In genomic region chr17:61408151-61409041, GRCh38 we compare ENCODE assay signal across 8 cellular contexts. TPM values are rescaled to one million over a fixed set of nuclear protein-coding genes. Genes with fewer than 3 reads are reported as not detected.
A peak's percentile ranks its signal among the peaks of the same experiment; 100 is the strongest.
DNase-seq lines count a peak whose midpoint lies in the region; ATAC-seq and TF ChIP-seq lines count a peak whose summit lies in the region.

No MANE protein-coding gene starts in this region.

- H3K4me3 ChIP-seq in mucosa of rectum (ENCODE audit: low read length in 2 of 2) = no peak overlapping the region
- peak overlapping the region; percentile 59 to 61 for H3K4me3 ChIP-seq in vagina

- TF ChIP-seq CTCF in vagina (IDR thresholded peaks at IDR 0.05) = no peak

- TF ChIP-seq POLR2A in vagina (IDR thresholded peaks at IDR 0.05) = no peak

- H3K4me1 ChIP-seq in mucosa of rectum (ENCODE audit: control insufficient read depth in 2 of 2, insufficient read depth in 2 of 2, low read length in 2 of 2) (peaks cover 31% of the 10 kb centered on the region in 2 donors), vagina (peaks cover 72% of the 10 kb centered on the region)

- H3K27me3 Mint-ChIP-seq in activated naive CD4-positive, alpha-beta T cell treated with anti-CD3 and anti-CD28 coated beads, Interleukin-2, amount 50 U/mL, for 24 hours = peaks cover 40% of the 10 kb centered on the region
- peaks cover 56% of the 10 kb centered on the region for H3K27me3 Mint-ChIP-seq in central memory CD8-positive, alpha-beta T cell

- H3K9me3 Mint-ChIP-seq in activated naive CD4-positive, alpha-beta T cell treated with anti-CD3 and anti-CD28 coated beads, Interleukin-2, amount 50 U/mL, for 24 hours = no peaks in the 10 kb centered on the region
- H3K9me3 Mint-ChIP-seq in central memory CD8-positive, alpha-beta T cell = no peaks in the 10 kb centered on the region

- H3K27ac Mint-ChIP-seq in activated naive CD4-positive, alpha-beta T cell treated with anti-CD3 and anti-CD28 coated beads, Interleukin-2, amount 50 U/mL, for 24 hours = no peak overlapping the region
- H3K27ac Mint-ChIP-seq in central memory CD8-positive, alpha-beta T cell (ENCODE audit: low read depth) = no peak overlapping the region

- peaks cover 25% of the 10 kb centered on the region for H3K4me1 Mint-ChIP-seq in activated naive CD4-positive, alpha-beta T cell treated with anti-CD3 and anti-CD28 coated beads, Interleukin-2, amount 50 U/mL, for 24 hours
- peaks cover 23% of the 10 kb centered on the region for H3K4me1 Mint-ChIP-seq in central memory CD8-positive, alpha-beta T cell

- no peak overlapping the region for H3K9ac ChIP-seq in mucosa of rectum (ENCODE audit: low read depth in 1 of 2, low read length in 2 of 2)

- H3K36me3 ChIP-seq in mucosa of rectum (ENCODE audit: control insufficient read depth in 2 of 2, insufficient read depth in 2 of 2, low read length in 2 of 2) (no peaks in the 10 kb centered on the region), vagina (no peaks in the 10 kb centered on the region)

- H3K36me3 Mint-ChIP-seq in activated naive CD4-positive, alpha-beta T cell treated with anti-CD3 and anti-CD28 coated beads, Interleukin-2, amount 50 U/mL, for 24 hours = no peaks in the 10 kb centered on the region
- H3K36me3 Mint-ChIP-seq in central memory CD8-positive, alpha-beta T cell (ENCODE audit: insufficient read depth) = peaks cover 8% of the 10 kb centered on the region

- H3K9me3 ChIP-seq in mucosa of rectum (ENCODE audit: control insufficient read depth in 2 of 2, low read length in 2 of 2) (no peaks in the 10 kb centered on the region), vagina (no peaks in the 10 kb centered on the region)

- H3K27me3 ChIP-seq in mucosa of rectum (ENCODE audit: control insufficient read depth in 2 of 2, insufficient read depth in 2 of 2, low read length in 2 of 2) (peaks cover 59 to 71% of the 10 kb centered on the region in 2 donors), vagina (no peaks in the 10 kb centered on the region)

- H3K27ac ChIP-seq in mucosa of rectum (ENCODE audit: low read depth in 2 of 2, low read length in 2 of 2) = peak overlapping the region; percentile 2 to 43
- peak overlapping the region; percentile 79 for H3K27ac ChIP-seq in vagina

- intact Hi-C loops in vagina (cut with DNase I) = loop anchor here (5.0 kb wide), 1 partner anchor 401 kb away; no protein-coding TSS in a partner anchor

- no peak for ATAC-seq in central memory CD8-positive, alpha-beta T cell (replicated peaks; ENCODE audit: extremely low read depth, poor library complexity, severe bottlenecking)
- no peak for ATAC-seq in HG03025 (IDR thresholded peaks at IDR 0.05; ENCODE audit: low FRiP score, unreplicated experiment)

- DNase-seq in activated naive CD4-positive, alpha-beta T cell (lab: John Stamatoyannopoulos, UW) = no peak
- no peak for DNase-seq in central memory CD8-positive, alpha-beta T cell (ENCODE audit: low spot score in 2 of 2)
- no peak for DNase-seq in vagina (ENCODE audit: extremely low spot score in 2 of 2)
- no peak for DNase-seq in SW 1271 (lab: John Stamatoyannopoulos, UW)
- no peak for DNase-seq in germinal center (ENCODE audit: low spot score)

- H3K4me3 Mint-ChIP-seq in activated naive CD4-positive, alpha-beta T cell treated with anti-CD3 and anti-CD28 coated beads, Interleukin-2, amount 50 U/mL, for 24 hours = peak overlapping the region; percentile 76
- H3K4me3 Mint-ChIP-seq in central memory CD8-positive, alpha-beta T cell = peak overlapping the region; percentile 74

RNA-seq across cellular contexts. Expression of gene TBX2, which starts 8.8 kb away (rescaled TPM):
- 9.8 TPM for total RNA-seq in vagina

RNA-seq across cellular contexts. Expression of gene TBX4, which starts 43.8 kb away (rescaled TPM):
- total RNA-seq in vagina = not detected

Comparison
In these comparisons a context has a peak if more than half of its experiments do, and no peak if none do; other contexts are left out.
1. H3K4me3 ChIP-seq: peak in vagina (2 of 2); none in mucosa of rectum (0 of 2).